Comparison of ENCODE assay signal across 23 cellular contexts in genomic region chr4:6527259-6527658, GRCh38. TPM values are rescaled to one million over a fixed set of nuclear protein-coding genes. Genes with fewer than 3 reads are reported as not detected.
"Had no signal": no experiment of that assay in that cellular context is flagged by ENCODE, and none has a peak within 500 bp of the region (broad histone marks: within the 10 kb centered on the region; RNA-seq: fewer than 3 reads in every experiment).

No MANE protein-coding gene starts in this region.

- ATAC-seq: foreskin keratinocyte; left lung; natural killer cell treated with Interleukin-12 subunit alpha and Interleukin-12 subunit beta and Interleukin-15 and Interleukin-18, amount 100 ng/mL, for 72 hours; right lobe of liver; stimulated activated memory B cell treated with anti-CD40 and anti-IgM and Interleukin-4, amounts not matched to agents 10 μg/mL and 1 μg/mL and 100 μg/mL, for 72 hours had no signal

- H3K4me1 Mint-ChIP-seq: activated naive CD4-positive, alpha-beta T cell treated with anti-CD3 and anti-CD28 coated beads, Interleukin-2, amount 10 ng/mL, durations not matched to agents 7 days and 5 days; immature natural killer cell; stimulated activated memory B cell treated with anti-CD40 and anti-IgM and Interleukin-4, amounts not matched to agents 10 μg/mL and 1 μg/mL and 100 μg/mL, for 72 hours had no signal

- H3K27me3 ChIP-seq: brain microvascular endothelial cell, foreskin keratinocyte, right lobe of liver, transverse colon, vagina had no signal

- H3K27ac Mint-ChIP-seq: activated naive CD4-positive, alpha-beta T cell treated with anti-CD3 and anti-CD28 coated beads, Interleukin-2, amount 10 ng/mL, durations not matched to agents 7 days and 5 days; activated T-cell treated with anti-CD3 and anti-CD28 coated beads, Interleukin-2, amount 50 U/mL, for 24 hours; activated T-helper 2 cell treated with anti-CD3 and anti-CD28 coated beads, Interferon-gamma antibody, Interleukin-2, Interleukin-4, amounts not matched to agents 10 μg/mL and 5 μg/mL and 100 μg/mL, durations not matched to agents 14 hours and 24 hours and 36 hours; dendritic cell treated with granulocyte-macrophage colony-stimulating factor and Interleukin-4, amounts not matched to agents 40 ng/mL and 50 ng/mL, for 4 days; immature natural killer cell; natural killer cell treated with Interleukin-12 subunit alpha and Interleukin-12 subunit beta and Interleukin-15 and Interleukin-18, amount 100 ng/mL, for 72 hours; stimulated activated memory B cell treated with anti-CD40 and anti-IgM and Interleukin-4, amounts not matched to agents 10 μg/mL and 1 μg/mL and 100 μg/mL, for 72 hours had no signal

- H3K4me1 ChIP-seq: foreskin keratinocyte, left lung, parathyroid adenoma, right lobe of liver, stomach, suprapubic skin, transverse colon, vagina had no signal

- H3K9me3 Mint-ChIP-seq: activated naive CD4-positive, alpha-beta T cell treated with anti-CD3 and anti-CD28 coated beads, Interleukin-2, amount 10 ng/mL, durations not matched to agents 7 days and 5 days; activated T-cell treated with anti-CD3 and anti-CD28 coated beads, Interleukin-2, amount 50 U/mL, for 24 hours; activated T-helper 2 cell treated with anti-CD3 and anti-CD28 coated beads, Interferon-gamma antibody, Interleukin-2, Interleukin-4, amounts not matched to agents 10 μg/mL and 5 μg/mL and 100 μg/mL, durations not matched to agents 14 hours and 24 hours and 36 hours; dendritic cell treated with granulocyte-macrophage colony-stimulating factor and Interleukin-4, amounts not matched to agents 40 ng/mL and 50 ng/mL, for 4 days; immature natural killer cell; natural killer cell treated with Interleukin-12 subunit alpha and Interleukin-12 subunit beta and Interleukin-15 and Interleukin-18, amount 100 ng/mL, for 72 hours; stimulated activated memory B cell treated with anti-CD40 and anti-IgM and Interleukin-4, amounts not matched to agents 10 μg/mL and 1 μg/mL and 100 μg/mL, for 72 hours had no signal

- H3K36me3 Mint-ChIP-seq: activated naive CD4-positive, alpha-beta T cell treated with anti-CD3 and anti-CD28 coated beads, Interleukin-2, amount 10 ng/mL, durations not matched to agents 7 days and 5 days; immature natural killer cell; natural killer cell treated with Interleukin-12 subunit alpha and Interleukin-12 subunit beta and Interleukin-15 and Interleukin-18, amount 100 ng/mL, for 72 hours; stimulated activated memory B cell treated with anti-CD40 and anti-IgM and Interleukin-4, amounts not matched to agents 10 μg/mL and 1 μg/mL and 100 μg/mL, for 72 hours had no signal

- H3K36me3 ChIP-seq: brain microvascular endothelial cell, left lung, right lobe of liver, stomach, suprapubic skin, transverse colon, vagina had no signal

- H3K79me2 ChIP-seq: parathyroid adenoma had no signal

- FAIRE-seq: small intestine had no signal

- H3K9me3 ChIP-seq: left lung, right lobe of liver, stomach, suprapubic skin, transverse colon, vagina had no signal

- DNase-seq: activated naive CD4-positive, alpha-beta T cell treated with anti-CD3 and anti-CD28 coated beads, Interleukin-2, amount 10 ng/mL, durations not matched to agents 7 days and 5 days; activated T-cell treated with anti-CD3 and anti-CD28 coated beads, Interleukin-2, amount 50 U/mL, for 24 hours; brain microvascular endothelial cell; effector CD8-positive, alpha-beta T cell; foreskin keratinocyte; immature natural killer cell; left lung; midbrain; right lobe of liver; small intestine; stomach; T-helper 9 cell; transverse colon had no signal

- H3K4me3 ChIP-seq: left lung, lung, right lobe of liver, stomach, suprapubic skin, transverse colon, vagina had no signal

- H3K27me3 Mint-ChIP-seq: activated naive CD4-positive, alpha-beta T cell treated with anti-CD3 and anti-CD28 coated beads, Interleukin-2, amount 10 ng/mL, durations not matched to agents 7 days and 5 days had no signal

- H3K4me3 Mint-ChIP-seq: activated naive CD4-positive, alpha-beta T cell treated with anti-CD3 and anti-CD28 coated beads, Interleukin-2, amount 10 ng/mL, durations not matched to agents 7 days and 5 days; activated T-cell treated with anti-CD3 and anti-CD28 coated beads, Interleukin-2, amount 50 U/mL, for 24 hours; dendritic cell treated with granulocyte-macrophage colony-stimulating factor and Interleukin-4, amounts not matched to agents 40 ng/mL and 50 ng/mL, for 4 days; immature natural killer cell; natural killer cell treated with Interleukin-12 subunit alpha and Interleukin-12 subunit beta and Interleukin-15 and Interleukin-18, amount 100 ng/mL, for 72 hours; stimulated activated memory B cell treated with anti-CD40 and anti-IgM and Interleukin-4, amounts not matched to agents 10 μg/mL and 1 μg/mL and 100 μg/mL, for 72 hours had no signal

- H2AFZ ChIP-seq: parathyroid adenoma had no signal

- H3K27ac ChIP-seq: brain microvascular endothelial cell, foreskin keratinocyte, left lung, parathyroid adenoma, right lobe of liver, stomach, suprapubic skin, transverse colon, vagina had no signal

- H3K9ac ChIP-seq: parathyroid adenoma had no signal

RNA-seq across cellular contexts. Expression of gene PPP2R2C, which starts 54.8 kb away (rescaled TPM):
- total RNA-seq: activated T-helper 2 cell treated with anti-CD3 and anti-CD28 coated beads, Interferon-gamma antibody, Interleukin-2, Interleukin-4, amounts not matched to agents 10 μg/mL and 5 μg/mL and 100 μg/mL, durations not matched to agents 14 hours and 24 hours and 36 hours; kidney epithelial cell; natural killer cell treated with Interleukin-12 subunit alpha and Interleukin-12 subunit beta and Interleukin-15 and Interleukin-18, amount 100 ng/mL, for 72 hours; T-helper 1 cell treated with Interleukin-12 subunit alpha and Interleukin-12 subunit beta and Interleukin-4 antibody, amounts not matched to agents 30 ng/mL and 1 ng/mL, for 36 hours had no signal
- polyA plus RNA-seq: immature natural killer cell had no signal
